9 cellular contexts compared by ENCODE assay signal in genomic region chr3:187062526-187063177, GRCh38.
A peak's percentile ranks its signal among the peaks of the same experiment; 100 is the strongest.
DNase-seq lines count a peak whose midpoint lies in the region; ATAC-seq and TF ChIP-seq lines count a peak whose summit lies in the region.
"Had no signal": no experiment of that assay in that cellular context is flagged by ENCODE, and none has a peak within 500 bp of the region (broad histone marks: within the 10 kb centered on the region; RNA-seq: fewer than 3 reads in every experiment).

No MANE protein-coding gene starts in this region.

- H3K9me3 ChIP-seq in upper lobe of right lung (no peaks in the 10 kb centered on the region), sigmoid colon (peaks cover 0 to 4% (median 0%) of the 10 kb centered on the region in 4 donors)

- H3K27ac ChIP-seq in foreskin keratinocyte, result no peak overlapping the region
- H3K27ac ChIP-seq in upper lobe of right lung, result peak overlapping the region; percentile 66
- H3K27ac ChIP-seq in sigmoid colon, result no peak overlapping the region

- no peaks in the 10 kb centered on the region for H3K9me3 Mint-ChIP-seq in activated CD4-positive, alpha-beta memory T cell treated with anti-CD3 and anti-CD28 coated beads for 36 hours

- H3K4me3 ChIP-seq in upper lobe of right lung (no peak overlapping the region), sigmoid colon (no peak overlapping the region)

- no peak for TF ChIP-seq EP300 in sigmoid colon (IDR thresholded peaks at IDR 0.05)

- TF ChIP-seq POLR2A in sigmoid colon (IDR thresholded peaks at IDR 0.05), result no peak

- no peaks in the 10 kb centered on the region for H3K36me3 ChIP-seq in upper lobe of right lung
- no peaks in the 10 kb centered on the region for H3K36me3 ChIP-seq in sigmoid colon

- intact Hi-C loops in activated CD4-positive, alpha-beta memory T cell treated with anti-CD3 and anti-CD28 coated beads for 36 hours (cut with micrococcal nuclease), result loop anchor here (1.0 kb wide), 1 partner anchor 33 kb away; no protein-coding TSS in a partner anchor
- intact Hi-C loops in upper lobe of right lung (cut with DNase I) (no loop called here), sigmoid colon (cut with DNase I) (no loop called here)

- ATAC-seq in foreskin keratinocyte (no peak), upper lobe of right lung (no peak)

- H3K4me1 Mint-ChIP-seq in activated CD4-positive, alpha-beta memory T cell treated with anti-CD3 and anti-CD28 coated beads for 36 hours (ENCODE audit: low read depth), result peaks cover 77% of the 10 kb centered on the region

- TF ChIP-seq CTCF in foreskin keratinocyte (conservative IDR thresholded peaks at IDR 0.05) (no peak), upper lobe of right lung (IDR thresholded peaks at IDR 0.05) (no peak), sigmoid colon (IDR thresholded peaks at IDR 0.05) (no peak)

- peaks cover 67% of the 10 kb centered on the region for H3K36me3 Mint-ChIP-seq in activated CD4-positive, alpha-beta memory T cell treated with anti-CD3 and anti-CD28 coated beads for 36 hours

- CTCF ChIA-PET in activated CD4-positive, alpha-beta memory T cell treated with anti-CD3 and anti-CD28 coated beads for 36 hours (lab: Charles Lee), result no interaction called here

- no peaks in the 10 kb centered on the region for H3K27me3 ChIP-seq in foreskin keratinocyte
- H3K27me3 ChIP-seq in upper lobe of right lung, result no peaks in the 10 kb centered on the region
- no peaks in the 10 kb centered on the region for H3K27me3 ChIP-seq in sigmoid colon

- no peaks in the 10 kb centered on the region for H3K27me3 Mint-ChIP-seq in activated CD4-positive, alpha-beta memory T cell treated with anti-CD3 and anti-CD28 coated beads for 36 hours

- H3K4me3 Mint-ChIP-seq in activated CD4-positive, alpha-beta memory T cell treated with anti-CD3 and anti-CD28 coated beads for 36 hours, result no peak overlapping the region

- peak; percentile 22 for DNase-seq in stimulated activated CD4-positive, alpha-beta T cell treated with anti-CD3 and anti-CD28 coated beads, Interleukin-15, amount 100 ng/mL, for 24 hours
- no peak for DNase-seq in stimulated activated CD4-positive, alpha-beta T cell treated with anti-CD3 and anti-CD28 coated beads, Interleukin-12 subunit alpha, Interleukin-12 subunit beta, amount 100 ng/mL, for 4 hours
- DNase-seq in activated CD4-positive, alpha-beta memory T cell treated with anti-CD3 and anti-CD28 coated beads for 36 hours, result no peak
- peak; percentile 69 to 77 for DNase-seq in foreskin keratinocyte
- no peak for DNase-seq in upper lobe of right lung
- no peak for DNase-seq in HuH-7.5 (ENCODE audit: low spot score)
- no peak for DNase-seq in sigmoid colon
- DNase-seq in NCI-H1436 (lab: John Stamatoyannopoulos, UW), result no peak
- DNase-seq: DMS153 had no signal

- POLR2A ChIA-PET in activated CD4-positive, alpha-beta memory T cell treated with anti-CD3 and anti-CD28 coated beads for 36 hours (lab: Charles Lee), result no interaction called here

- H3K4me1 ChIP-seq in foreskin keratinocyte (peaks cover 17% of the 10 kb centered on the region), upper lobe of right lung (peaks cover 15% of the 10 kb centered on the region), sigmoid colon (no peaks in the 10 kb centered on the region)

- H3K27ac Mint-ChIP-seq in activated CD4-positive, alpha-beta memory T cell treated with anti-CD3 and anti-CD28 coated beads for 36 hours, result peak overlapping the region; percentile 70

Comparison
In these comparisons a context has a peak if more than half of its experiments do, and no peak if none do; other contexts are left out.
1. DNase-seq: peak in stimulated activated CD4-positive, alpha-beta T cell treated with anti-CD3 and anti-CD28 coated beads, Interleukin-15, amount 100 ng/mL, for 24 hours (single experiment) and foreskin keratinocyte (2 of 2); none in stimulated activated CD4-positive, alpha-beta T cell treated with anti-CD3 and anti-CD28 coated beads, Interleukin-12 subunit alpha, Interleukin-12 subunit beta, amount 100 ng/mL, for 4 hours (single experiment), activated CD4-positive, alpha-beta memory T cell treated with anti-CD3 and anti-CD28 coated beads for 36 hours (single experiment), upper lobe of right lung (single experiment), HuH-7.5 (single experiment), sigmoid colon (single experiment) and NCI-H1436 (single experiment).